ENCODE assay signal across 16 cellular contexts in genomic region chr4:33104190-33104773, GRCh38.
DNase-seq lines count a peak whose midpoint lies in the region; ATAC-seq and TF ChIP-seq lines count a peak whose summit lies in the region.
"Had no signal": no experiment of that assay in that cellular context is flagged by ENCODE, and none has a peak within 500 bp of the region (broad histone marks: within the 10 kb centered on the region; RNA-seq: fewer than 3 reads in every experiment).

No MANE protein-coding gene starts in this region.

- no peak overlapping the region for H2AFZ ChIP-seq in GM23338
- H2AFZ ChIP-seq in H9 (ENCODE audit: low read length) = no peak overlapping the region

- no peaks in the 10 kb centered on the region for H3F3A ChIP-seq in GM23338 (replicated peaks; ENCODE audit: low read depth)

- WGBS in H9 (ENCODE audit: extremely low coverage, insufficient read length, low lambda C conversion rate) = no CpG with 5 or more reads among the region's 6 CpGs

- no peak overlapping the region for H3K4ac ChIP-seq in H9 (ENCODE audit: low read depth, low read length)

- H3K27me3 Mint-ChIP-seq in GM23338 (ENCODE audit: insufficient read depth, low read depth, poor library complexity) (peaks cover 5% of the 10 kb centered on the region), H9 (ENCODE audit: low read depth) (no peaks in the 10 kb centered on the region)
- H3K27me3 Mint-ChIP-seq: CD4-positive, alpha-beta memory T cell had no signal

- no peaks in the 10 kb centered on the region for H3K79me1 ChIP-seq in H9 (ENCODE audit: insufficient read depth, low read depth, low read length, poor library complexity, severe bottlenecking)

- no peak overlapping the region for H2AK5ac ChIP-seq in H9 (ENCODE audit: insufficient read length, low read length)

- no peak overlapping the region for H3K18ac ChIP-seq in H9 (ENCODE audit: insufficient read length, low read depth, low read length)

- H3K27me3 ChIP-seq in GM23338 (ENCODE audit: insufficient read depth) (no peaks in the 10 kb centered on the region), H9 (ENCODE audit: insufficient read depth, low read length) (no peaks in the 10 kb centered on the region)
- H3K27me3 ChIP-seq: cardiac muscle cell had no signal

- no peak overlapping the region for H2BK20ac ChIP-seq in H9 (ENCODE audit: low read depth, low read length, poor library complexity, severe bottlenecking)

- H3K56ac ChIP-seq in H9 (ENCODE audit: insufficient read length, low read depth, low read length) = no peak overlapping the region

- H3K9me2 ChIP-seq in GM23338 (ENCODE audit: insufficient read depth) = no peaks in the 10 kb centered on the region

- no peak overlapping the region for H3K9ac ChIP-seq in H9 (ENCODE audit: extremely low read depth, insufficient read length, low read length)

- H3K9me3 ChIP-seq in H9 (ENCODE audit: control insufficient read depth, low read depth, low read length) = no peaks in the 10 kb centered on the region

- H2BK15ac ChIP-seq in H9 (ENCODE audit: low read depth, low read length) = no peak overlapping the region

- H3K9me3 Mint-ChIP-seq in GM23338 (no peaks in the 10 kb centered on the region), H9 (peaks cover 0 to 6% of the 10 kb centered on the region in 2 experiments; a peak in 2 of 5 replicates)

- H3K4me2 ChIP-seq in GM23338 (no peak overlapping the region), H9 (ENCODE audit: insufficient read depth, insufficient read length, low read length) (no peak overlapping the region)

- H3K4me1 ChIP-seq in GM23338 (ENCODE audit: insufficient read depth) = no peaks in the 10 kb centered on the region
- H3K4me1 ChIP-seq in H9 (ENCODE audit: insufficient read depth, low read length) = no peaks in the 10 kb centered on the region; the same call in 1 of the 2 replicates

- no peak for TF ChIP-seq CTCF in GM23338 (conservative IDR thresholded peaks at IDR 0.05; ENCODE audit: low read depth in 2 of 2)
- TF ChIP-seq CTCF in H9 (conservative IDR thresholded peaks at IDR 0.05) = no peak

- H4K91ac ChIP-seq in H9 (ENCODE audit: insufficient read length, low read depth, low read length) = no peak overlapping the region

- no peak overlapping the region for H3T11ph ChIP-seq in H9 (ENCODE audit: low read length)

- H3K4me3 Mint-ChIP-seq in GM23338 (no peak overlapping the region), H9 (no peak overlapping the region)
- H3K4me3 Mint-ChIP-seq: CD4-positive, alpha-beta memory T cell; WTC11 had no signal

- H2BK12ac ChIP-seq in H9 (ENCODE audit: insufficient read length, low read depth, low read length) = no peak overlapping the region

- H4K5ac ChIP-seq in H9 (ENCODE audit: insufficient read length, low read depth, low read length) = no peak overlapping the region

- no peak overlapping the region for H4K8ac ChIP-seq in H9 (replicated peaks; ENCODE audit: insufficient read length, low read depth, low read length)

- peak; percentile 5 for DNase-seq in GM23338 (ENCODE audit: low spot score)
- DNase-seq in NCI-H1105 treated with DMSO at 0.1 percent for 48 hours (lab: John Stamatoyannopoulos, UW) = peak; percentile 58
- DNase-seq in myocyte (ENCODE audit: low read depth) = peak; percentile 18
- DNase-seq in H9 = no peak
- no peak for DNase-seq in 8988T
- DNase-seq in C1 segment of cervical spinal cord (lab: John Stamatoyannopoulos, UW) = no peak
- no peak for DNase-seq in pons (ENCODE audit: low spot score)
- DNase-seq: CD4-positive, alpha-beta memory T cell; NCI-H2107; stimulated activated CD4-positive, alpha-beta T cell treated with anti-CD3 and anti-CD28 coated beads, Interleukin-15, amount 100 ng/mL, for 24 hours; stimulated activated naive CD4-positive, alpha-beta T cell treated with Interleukin-2 at 50 U/mL for 16 hours had no signal

- H3K23ac ChIP-seq in H9 (ENCODE audit: insufficient read length, low read depth, low read length) = no peak overlapping the region

- no peak overlapping the region for H3K27ac Mint-ChIP-seq in GM23338
- no peak overlapping the region for H3K27ac Mint-ChIP-seq in H9
- H3K27ac Mint-ChIP-seq: CD4-positive, alpha-beta memory T cell; WTC11 had no signal

- ATAC-seq in GM18867 (IDR thresholded peaks at IDR 0.05; ENCODE audit: unreplicated experiment) (peak; percentile 89), GM23338 (no peak)
- ATAC-seq: esophagus mucosa, Right ventricle myocardium inferior, WTC11 had no signal

- peaks cover 4% of the 10 kb centered on the region; the same call in 2 of the 3 replicates for H3K4me1 Mint-ChIP-seq in GM23338
- H3K4me1 Mint-ChIP-seq in H9 = peaks cover 0 to 4% of the 10 kb centered on the region in 2 experiments; a peak in 1 of 4 replicates
- H3K4me1 Mint-ChIP-seq: CD4-positive, alpha-beta memory T cell had no signal

- no peak overlapping the region for H3K4me3 ChIP-seq in GM23338
- H3K4me3 ChIP-seq: cardiac muscle cell had no signal

- H3K14ac ChIP-seq in H9 (ENCODE audit: insufficient read depth, low read length) = no peak overlapping the region

- no peaks in the 10 kb centered on the region for H3K36me3 ChIP-seq in GM23338 (ENCODE audit: insufficient read depth)
- H3K36me3 ChIP-seq: cardiac muscle cell had no signal

- no peak overlapping the region for H3K27ac ChIP-seq in GM23338 (ENCODE audit: low read depth)
- no peak overlapping the region for H3K27ac ChIP-seq in H9 (ENCODE audit: insufficient read length, low read depth, low read length)
- H3K27ac ChIP-seq: cardiac muscle cell had no signal

- H2BK5ac ChIP-seq in H9 (ENCODE audit: insufficient read length, low read length) = no peak overlapping the region

- no peak overlapping the region for H2BK120ac ChIP-seq in H9 (ENCODE audit: low read depth, low read length, poor library complexity, severe bottlenecking)

- H3K23me2 ChIP-seq in H9 (ENCODE audit: insufficient read length, low read depth, low read length, poor library complexity, severe bottlenecking) = no peaks in the 10 kb centered on the region

- no peaks in the 10 kb centered on the region for H3K36me3 Mint-ChIP-seq in GM23338 (ENCODE audit: low read depth)
- no peaks in the 10 kb centered on the region; a peak in 1 of 7 replicates for H3K36me3 Mint-ChIP-seq in H9 (ENCODE audit: insufficient read depth in 1 of 3, low read depth in 3 of 3)
- H3K36me3 Mint-ChIP-seq: CD4-positive, alpha-beta memory T cell; WTC11 had no signal

- H4K20me1 ChIP-seq in GM23338 (replicated peaks; ENCODE audit: insufficient read depth) (no peaks in the 10 kb centered on the region), H9 (ENCODE audit: control insufficient read depth, insufficient read depth, insufficient read length) (no peaks in the 10 kb centered on the region)

- H3K79me2 ChIP-seq in GM23338 (replicated peaks; ENCODE audit: insufficient read depth) (no peaks in the 10 kb centered on the region), H9 (ENCODE audit: insufficient read depth, low read length) (no peaks in the 10 kb centered on the region)

TF ChIP-seq in GM23338, 12 proteins besides CTCF, POLR2A, EP300 and RAD21 (continues in another document):
- no peak for TF ChIP-seq ZNF114 (CRISPR knock-in tag; IDR thresholded peaks at IDR 0.05)
- no peak for TF ChIP-seq EZH2phosphoT487 (IDR thresholded peaks at IDR 0.05; ENCODE audit: unreplicated experiment)
- TF ChIP-seq CREB1 (CRISPR knock-in tag; IDR thresholded peaks at IDR 0.05; ENCODE audit: low read depth) = no peak
- TF ChIP-seq NANOG (IDR thresholded peaks at IDR 0.05; ENCODE audit: borderline replicate concordance) = no peak
- TF ChIP-seq STAT1 (IDR thresholded peaks at IDR 0.05; ENCODE audit: unreplicated experiment) = no peak
- TF ChIP-seq REST (IDR thresholded peaks at IDR 0.05; ENCODE audit: unreplicated experiment) = no peak
- TF ChIP-seq ETS1 (IDR thresholded peaks at IDR 0.05) = no peak

Comparison
In these comparisons a context has a peak if more than half of its experiments do, and no peak if none do; other contexts are left out.
1. DNase-seq: peak in GM23338 (single experiment), NCI-H1105 treated with DMSO at 0.1 percent for 48 hours (single experiment) and myocyte (single experiment); none in H9 (single experiment), 8988T (single experiment), C1 segment of cervical spinal cord (0 of 14) and pons (single experiment).